9 cellular contexts compared by ENCODE assay signal in the genomic region with DNA sequence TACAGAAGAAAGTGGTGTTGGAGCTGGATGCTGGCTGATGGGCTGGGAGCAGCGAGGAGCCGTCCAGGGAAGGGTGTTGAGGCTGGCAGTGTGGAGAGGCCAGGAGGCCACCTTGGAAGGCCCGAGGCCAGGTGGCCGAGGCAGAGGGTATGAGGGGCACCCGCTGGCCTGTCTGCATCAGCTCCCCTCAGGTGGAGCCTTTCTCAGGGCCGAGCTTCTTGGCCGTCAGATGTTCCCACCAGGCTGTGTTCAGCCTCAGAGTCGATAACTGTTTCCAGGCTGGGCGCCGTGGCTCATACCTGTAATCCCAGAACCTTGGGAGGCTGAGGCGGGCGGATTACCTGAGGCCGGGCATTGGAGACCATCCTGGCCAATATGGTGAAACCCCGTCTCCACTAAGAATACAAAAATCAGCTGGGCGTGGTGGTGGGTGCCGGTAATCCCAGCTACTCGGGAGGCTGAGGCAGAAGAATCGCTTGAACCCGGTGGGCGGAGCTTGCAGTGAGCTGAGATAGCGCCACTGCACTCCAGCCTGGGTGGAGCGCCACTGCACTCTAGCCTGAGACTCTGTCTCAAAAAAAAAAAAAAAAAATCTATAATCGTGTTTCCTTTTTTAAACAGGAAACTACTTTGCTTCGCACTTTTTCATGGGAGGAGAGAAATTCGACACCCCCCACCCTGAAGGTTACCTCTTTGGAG. TPM values are rescaled to one million over a fixed set of nuclear protein-coding genes. Genes with fewer than 3 reads are reported as not detected.
DNase-seq lines count a peak whose midpoint lies in the region; ATAC-seq lines count a peak whose summit lies in the region.
"Had no signal": no experiment of that assay in that cellular context is flagged by ENCODE, and none has a peak within 500 bp of the region (broad histone marks: within the 10 kb centered on the region; RNA-seq: fewer than 3 reads in every experiment).

No MANE protein-coding gene starts in this region.

- CTCF ChIA-PET in T-cell (lab: Charles Lee), result interaction anchor here (0.5 to 1.5 kb wide), 7 partner anchors 18 to 853 kb away, joined by 3 to 8 read pairs (median 5); partner anchors contain the start of gene MGRN1 (in 2 of the 2)

- H3K36me3 Mint-ChIP-seq in T-cell, result peaks cover 13% of the 10 kb centered on the region
- H3K36me3 Mint-ChIP-seq in effector memory CD8-positive, alpha-beta T cell (ENCODE audit: insufficient read depth), result peaks cover 37% of the 10 kb centered on the region

- H3K4me1 Mint-ChIP-seq in stimulated activated naive CD8-positive, alpha-beta T cell treated with anti-CD3 and anti-CD28 coated beads, Interleukin-15, amount 100 ng/mL, for 72 hours, result peaks cover 56% of the 10 kb centered on the region
- H3K4me1 Mint-ChIP-seq in T-cell, result peaks cover 37 to 47% (median 42%) of the 10 kb centered on the region in 3 donors
- peaks cover 18% of the 10 kb centered on the region in 2 donors for H3K4me1 Mint-ChIP-seq in effector memory CD8-positive, alpha-beta T cell (ENCODE audit: low read depth in 2 of 2)

- H3K9me3 Mint-ChIP-seq in stimulated activated naive CD8-positive, alpha-beta T cell treated with anti-CD3 and anti-CD28 coated beads, Interleukin-15, amount 100 ng/mL, for 72 hours, result no peaks in the 10 kb centered on the region
- H3K9me3 Mint-ChIP-seq in T-cell, result no peaks in the 10 kb centered on the region
- no peaks in the 10 kb centered on the region for H3K9me3 Mint-ChIP-seq in effector memory CD8-positive, alpha-beta T cell

- intact Hi-C loops in posterior vena cava (cut with DNase I) (no loop called here), left colon (cut with DNase I, micrococcal nuclease) (no loop called here)

- DNase-seq in stimulated activated naive CD8-positive, alpha-beta T cell treated with anti-CD3 and anti-CD28 coated beads, Interleukin-15, amount 100 ng/mL, for 72 hours, result peak in 1 of 2 donors; percentile 31
- no peak for DNase-seq in stimulated activated naive CD8-positive, alpha-beta T cell treated with anti-CD3 and anti-CD28 coated beads, Interleukin-15, Interleukin-2, amounts not matched to agents 100 U/mL and 50 U/mL, for 24 hours
- DNase-seq in T-cell, result peak in 7 of 34 experiments; percentile 15 to 32 (median 19)
- no peak for DNase-seq in effector memory CD8-positive, alpha-beta T cell
- no peak for DNase-seq in T-helper 9 cell
- DNase-seq in posterior vena cava (ENCODE audit: low spot score), result no peak
- DNase-seq in left colon, result no peak
- DNase-seq: DMS79, NCI-H2081 treated with DMSO at 0.1 percent for 48 hours had no signal

- H3K27ac Mint-ChIP-seq in stimulated activated naive CD8-positive, alpha-beta T cell treated with anti-CD3 and anti-CD28 coated beads, Interleukin-15, amount 100 ng/mL, for 72 hours, result peak overlapping the region in 1 of 2 donors; percentile 97
- H3K27ac Mint-ChIP-seq in T-cell, result peak overlapping the region; percentile 56 to 61
- H3K27ac Mint-ChIP-seq in effector memory CD8-positive, alpha-beta T cell, result peak overlapping the region; percentile 77 to 84

- peak; percentile 39 for ATAC-seq in stimulated activated naive CD8-positive, alpha-beta T cell treated with anti-CD3 and anti-CD28 coated beads, Interleukin-15, amount 100 ng/mL, for 72 hours
- ATAC-seq in stimulated activated naive CD8-positive, alpha-beta T cell treated with anti-CD3 and anti-CD28 coated beads, Interleukin-15, Interleukin-2, amounts not matched to agents 100 U/mL and 50 U/mL, for 24 hours, result no peak
- ATAC-seq in T-cell (replicated peaks in 1 of 4) (peak in 3 of 4 experiments; percentile 23 to 43 (median 36)), left colon (no peak)
- peak; percentile 31 for ATAC-seq in effector memory CD8-positive, alpha-beta T cell (replicated peaks)

- H3K27me3 Mint-ChIP-seq in stimulated activated naive CD8-positive, alpha-beta T cell treated with anti-CD3 and anti-CD28 coated beads, Interleukin-15, amount 100 ng/mL, for 72 hours, result no peaks in the 10 kb centered on the region
- H3K27me3 Mint-ChIP-seq in T-cell, result no peaks in the 10 kb centered on the region
- no peaks in the 10 kb centered on the region for H3K27me3 Mint-ChIP-seq in effector memory CD8-positive, alpha-beta T cell

- no peak overlapping the region for H3K4me3 Mint-ChIP-seq in stimulated activated naive CD8-positive, alpha-beta T cell treated with anti-CD3 and anti-CD28 coated beads, Interleukin-15, amount 100 ng/mL, for 72 hours
- H3K4me3 Mint-ChIP-seq in T-cell, result peak overlapping the region in 1 of 3 donors; percentile 51
- H3K4me3 Mint-ChIP-seq in effector memory CD8-positive, alpha-beta T cell, result no peak overlapping the region

- POLR2A ChIA-PET in T-cell (lab: Charles Lee), result interaction anchor here in 1 of 2 donors (0.7 kb wide), 1 partner anchor 17 kb away, joined by 4 read pairs; no protein-coding TSS in a partner anchor

RNA-seq across cellular contexts. Expression of gene MGRN1, which starts 25.3 kb away (rescaled TPM):
- total RNA-seq in T-cell (10 to 100 TPM; 63.1 to 76.8 (median 72.2) TPM), posterior vena cava (10 to 100 TPM; 61.0 to 62.6 TPM), left colon (10 to 100 TPM; 71.9 to 84.6 TPM)

RNA-seq across cellular contexts. Expression of gene UBALD1, which starts 35.2 kb away (rescaled TPM):
- total RNA-seq in T-cell (10 to 100 TPM; 26.0 to 53.1 (median 47.6) TPM), posterior vena cava (10 to 100 TPM; 15.6 to 16.4 TPM), left colon (10 to 100 TPM; 17.1 to 19.6 TPM)

RNA-seq across cellular contexts. Expression of gene NUDT16L1, which starts 43.5 kb away (rescaled TPM):
- total RNA-seq in T-cell (10 to 100 TPM; 53.3 to 64.0 (median 62.2) TPM), posterior vena cava (10 to 100 TPM; 10.7 to 14.2 TPM), left colon (10 to 100 TPM; 43.0 to 43.8 TPM)

Comparison
In these comparisons a context has a peak if more than half of its experiments do, and no peak if none do; other contexts are left out.
1. ATAC-seq: peak in stimulated activated naive CD8-positive, alpha-beta T cell treated with anti-CD3 and anti-CD28 coated beads, Interleukin-15, amount 100 ng/mL, for 72 hours (single experiment), T-cell (3 of 4) and effector memory CD8-positive, alpha-beta T cell (single experiment); none in stimulated activated naive CD8-positive, alpha-beta T cell treated with anti-CD3 and anti-CD28 coated beads, Interleukin-15, Interleukin-2, amounts not matched to agents 100 U/mL and 50 U/mL, for 24 hours (single experiment) and left colon (single experiment).